ENCODE assay signal across 1 cellular context in the genomic region with DNA sequence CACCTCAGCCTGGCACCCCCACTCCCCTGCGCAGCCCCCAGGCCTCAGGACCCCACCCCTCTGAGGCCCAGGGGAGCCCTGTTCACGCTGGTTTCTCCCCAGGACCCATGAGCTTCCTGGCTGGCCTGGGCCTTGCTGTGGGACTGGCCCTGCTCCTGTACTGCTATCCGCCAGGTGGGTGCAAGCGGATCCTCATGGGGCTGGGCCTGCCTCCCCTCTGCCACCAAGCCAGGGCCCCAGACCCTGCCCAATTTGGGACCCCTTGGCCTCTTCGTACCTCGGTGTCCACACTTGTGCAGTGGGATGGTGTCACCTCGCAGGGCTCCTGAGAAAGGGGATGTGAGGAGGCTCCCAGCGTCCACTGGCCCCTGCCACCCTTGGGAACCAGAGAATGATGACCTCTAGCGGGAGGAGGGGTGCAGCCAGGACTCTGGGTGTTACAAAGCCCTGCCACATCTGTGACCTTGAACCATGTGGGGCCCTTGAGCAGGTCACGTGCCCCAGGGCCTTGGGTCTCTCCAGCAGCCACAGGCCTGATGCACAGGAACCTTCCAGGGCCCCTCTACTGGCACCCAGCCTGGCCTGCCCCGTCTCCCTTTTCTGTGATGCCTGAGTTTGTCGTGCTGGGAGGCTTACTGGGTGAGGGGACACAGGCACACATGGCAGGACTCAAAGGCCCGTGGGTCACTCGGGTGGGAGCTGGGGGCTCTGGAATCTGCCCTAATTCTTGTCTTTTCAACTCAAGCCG.
TF ChIP-seq lines count a peak whose summit lies in the region.

No MANE protein-coding gene starts in this region.

TF ChIP-seq in HepG2, 621 proteins besides CTCF, POLR2A, EP300 and RAD21 (continued from another document and continues in another):
- TF ChIP-seq, protein P1, sequence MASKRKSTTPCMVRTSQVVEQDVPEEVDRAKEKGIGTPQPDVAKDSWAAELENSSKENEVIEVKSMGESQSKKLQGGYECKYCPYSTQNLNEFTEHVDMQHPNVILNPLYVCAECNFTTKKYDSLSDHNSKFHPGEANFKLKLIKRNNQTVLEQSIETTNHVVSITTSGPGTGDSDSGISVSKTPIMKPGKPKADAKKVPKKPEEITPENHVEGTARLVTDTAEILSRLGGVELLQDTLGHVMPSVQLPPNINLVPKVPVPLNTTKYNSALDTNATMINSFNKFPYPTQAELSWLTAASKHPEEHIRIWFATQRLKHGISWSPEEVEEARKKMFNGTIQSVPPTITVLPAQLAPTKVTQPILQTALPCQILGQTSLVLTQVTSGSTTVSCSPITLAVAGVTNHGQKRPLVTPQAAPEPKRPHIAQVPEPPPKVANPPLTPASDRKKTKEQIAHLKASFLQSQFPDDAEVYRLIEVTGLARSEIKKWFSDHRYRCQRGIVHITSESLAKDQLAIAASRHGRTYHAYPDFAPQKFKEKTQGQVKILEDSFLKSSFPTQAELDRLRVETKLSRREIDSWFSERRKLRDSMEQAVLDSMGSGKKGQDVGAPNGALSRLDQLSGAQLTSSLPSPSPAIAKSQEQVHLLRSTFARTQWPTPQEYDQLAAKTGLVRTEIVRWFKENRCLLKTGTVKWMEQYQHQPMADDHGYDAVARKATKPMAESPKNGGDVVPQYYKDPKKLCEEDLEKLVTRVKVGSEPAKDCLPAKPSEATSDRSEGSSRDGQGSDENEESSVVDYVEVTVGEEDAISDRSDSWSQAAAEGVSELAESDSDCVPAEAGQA (IDR thresholded peaks at IDR 0.05; ENCODE audit: low read depth): 0 out of 2 replicates have a peak, but pooled peaks have one; percentile 51
- TF ChIP-seq, protein P1 (CRISPR knock-in tag; IDR thresholded peaks at IDR 0.05; ENCODE audit: borderline replicate concordance): no peak
- TF ChIP-seq ZNF839 (CRISPR knock-in tag; IDR thresholded peaks at IDR 0.05; ENCODE audit: borderline replicate concordance) (peak; percentile 34; the same call in 1 of the 2 replicates), GLI4 (CRISPR knock-in tag; IDR thresholded peaks at IDR 0.05; ENCODE audit: borderline replicate concordance) (peak; percentile 69; the same call in 1 of the 2 replicates), NR2C2 (CRISPR knock-in tag; IDR thresholded peaks at IDR 0.05; ENCODE audit: borderline replicate concordance) (peak; percentile 92), ZNF577 (CRISPR knock-in tag; IDR thresholded peaks at IDR 0.05; ENCODE audit: borderline replicate concordance, low read depth) (no peak), TMF1 (CRISPR knock-in tag; IDR thresholded peaks at IDR 0.05; ENCODE audit: low read depth) (no peak), MIER3 (CRISPR knock-in tag; IDR thresholded peaks at IDR 0.05; ENCODE audit: borderline replicate concordance) (peak; percentile 83), ZNF879 (CRISPR knock-in tag; IDR thresholded peaks at IDR 0.05) (peak; percentile 70; the same call in 1 of the 2 replicates), PHF5A (CRISPR knock-in tag; IDR thresholded peaks at IDR 0.05; ENCODE audit: low read depth, unreplicated experiment) (peak; percentile 40), ZFP62 (CRISPR knock-in tag; IDR thresholded peaks at IDR 0.05) (no peak), HIVEP1 (CRISPR knock-in tag; IDR thresholded peaks at IDR 0.05) (0 out of 2 replicates have a peak, but pooled peaks have one; percentile 41), HDAC2 (CRISPR knock-in tag; IDR thresholded peaks at IDR 0.05) (peak; percentile 81), KAT7 (CRISPR knock-in tag; IDR thresholded peaks at IDR 0.05; ENCODE audit: borderline replicate concordance) (0 out of 2 replicates have a peak, but pooled peaks have one; percentile 59), PCBP1 (IDR thresholded peaks at IDR 0.05; ENCODE audit: borderline replicate concordance, low read depth, low read length) (no peak), ETV5 (CRISPR knock-in tag; IDR thresholded peaks at IDR 0.05; ENCODE audit: borderline replicate concordance) (peak; percentile 60; the same call in 1 of the 2 replicates), MYC (CRISPR knock-in tag; IDR thresholded peaks at IDR 0.05; ENCODE audit: borderline replicate concordance) (peak; percentile 83; the same call in 1 of the 2 replicates), ZNF225 (CRISPR knock-in tag; IDR thresholded peaks at IDR 0.05) (peak; percentile 31; the same call in 1 of the 2 replicates), CCDC6 (CRISPR knock-in tag; IDR thresholded peaks at IDR 0.05) (no peak; the same call in 1 of the 2 replicates), SP4 (CRISPR knock-in tag; IDR thresholded peaks at IDR 0.05) (peak; percentile 83), NAIF1 (CRISPR knock-in tag; IDR thresholded peaks at IDR 0.05; ENCODE audit: borderline replicate concordance) (no peak), KDM5B (CRISPR knock-in tag; IDR thresholded peaks at IDR 0.05; ENCODE audit: borderline replicate concordance) (peak; percentile 72; the same call in 1 of the 2 replicates), RBFOX2 (IDR thresholded peaks at IDR 0.05; ENCODE audit: low read depth, low read length) (no peak), GFI1 (CRISPR knock-in tag; IDR thresholded peaks at IDR 0.05; ENCODE audit: borderline replicate concordance) (peak; percentile 25; the same call in 1 of the 2 replicates), ZNF101 (CRISPR knock-in tag; IDR thresholded peaks at IDR 0.05; ENCODE audit: borderline replicate concordance, low read depth) (0 out of 2 replicates have a peak, but pooled peaks have one; percentile 30), NFYC (CRISPR knock-in tag; IDR thresholded peaks at IDR 0.05) (no peak), ZNF143 (CRISPR knock-in tag; IDR thresholded peaks at IDR 0.05) (peak; percentile 54; the same call in 1 of the 2 replicates), FOSL2 (CRISPR knock-in tag; IDR thresholded peaks at IDR 0.05) (peak; percentile 68), TEAD2 (CRISPR knock-in tag; IDR thresholded peaks at IDR 0.05) (no peak), SRSF1 (optimal IDR thresholded peaks at IDR 0.05; ENCODE audit: low read depth, low read length) (no peak), MLLT10 (CRISPR knock-in tag; IDR thresholded peaks at IDR 0.05) (no peak), BHLHE40 (IDR thresholded peaks at IDR 0.05; ENCODE audit: low read length) (peak; percentile 96)
- TF ChIP-seq, protein P2, sequence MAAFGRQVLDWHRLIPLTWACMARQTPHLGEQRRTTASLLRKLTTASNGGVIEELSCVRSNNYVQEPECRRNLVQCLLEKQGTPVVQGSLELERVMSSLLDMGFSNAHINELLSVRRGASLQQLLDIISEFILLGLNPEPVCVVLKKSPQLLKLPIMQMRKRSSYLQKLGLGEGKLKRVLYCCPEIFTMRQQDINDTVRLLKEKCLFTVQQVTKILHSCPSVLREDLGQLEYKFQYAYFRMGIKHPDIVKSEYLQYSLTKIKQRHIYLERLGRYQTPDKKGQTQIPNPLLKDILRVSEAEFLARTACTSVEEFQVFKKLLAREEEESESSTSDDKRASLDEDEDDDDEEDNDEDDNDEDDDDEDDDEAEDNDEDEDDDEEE (CRISPR knock-in tag; IDR thresholded peaks at IDR 0.05): 0 out of 2 replicates have a peak, but pooled peaks have one; percentile 22
- TF ChIP-seq, protein P3, sequence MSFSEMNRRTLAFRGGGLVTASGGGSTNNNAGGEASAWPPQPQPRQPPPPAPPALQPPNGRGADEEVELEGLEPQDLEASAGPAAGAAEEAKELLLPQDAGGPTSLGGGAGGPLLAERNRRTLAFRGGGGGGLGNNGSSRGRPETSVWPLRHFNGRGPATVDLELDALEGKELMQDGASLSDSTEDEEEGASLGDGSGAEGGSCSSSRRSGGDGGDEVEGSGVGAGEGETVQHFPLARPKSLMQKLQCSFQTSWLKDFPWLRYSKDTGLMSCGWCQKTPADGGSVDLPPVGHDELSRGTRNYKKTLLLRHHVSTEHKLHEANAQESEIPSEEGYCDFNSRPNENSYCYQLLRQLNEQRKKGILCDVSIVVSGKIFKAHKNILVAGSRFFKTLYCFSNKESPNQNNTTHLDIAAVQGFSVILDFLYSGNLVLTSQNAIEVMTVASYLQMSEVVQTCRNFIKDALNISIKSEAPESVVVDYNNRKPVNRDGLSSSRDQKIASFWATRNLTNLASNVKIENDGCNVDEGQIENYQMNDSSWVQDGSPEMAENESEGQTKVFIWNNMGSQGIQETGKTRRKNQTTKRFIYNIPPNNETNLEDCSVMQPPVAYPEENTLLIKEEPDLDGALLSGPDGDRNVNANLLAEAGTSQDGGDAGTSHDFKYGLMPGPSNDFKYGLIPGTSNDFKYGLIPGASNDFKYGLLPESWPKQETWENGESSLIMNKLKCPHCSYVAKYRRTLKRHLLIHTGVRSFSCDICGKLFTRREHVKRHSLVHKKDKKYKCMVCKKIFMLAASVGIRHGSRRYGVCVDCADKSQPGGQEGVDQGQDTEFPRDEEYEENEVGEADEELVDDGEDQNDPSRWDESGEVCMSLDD (CRISPR knock-in tag; IDR thresholded peaks at IDR 0.05; ENCODE audit: borderline replicate concordance): peak; percentile 77; the same call in 1 of the 2 replicates
- TF ChIP-seq, protein P4, sequence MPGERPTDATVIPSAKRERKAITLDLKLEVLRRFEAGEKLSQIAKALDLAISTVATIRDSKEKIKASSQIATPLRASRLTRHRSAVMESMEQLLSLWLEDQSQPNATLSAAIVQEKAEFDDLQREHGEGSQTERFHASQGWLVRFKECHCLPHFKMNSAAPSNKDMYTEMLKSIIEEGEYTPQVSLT (CRISPR knock-in tag; IDR thresholded peaks at IDR 0.05; ENCODE audit: borderline replicate concordance, low read depth): no peak; the same call in 1 of the 2 replicates
- TF ChIP-seq, protein P5, sequence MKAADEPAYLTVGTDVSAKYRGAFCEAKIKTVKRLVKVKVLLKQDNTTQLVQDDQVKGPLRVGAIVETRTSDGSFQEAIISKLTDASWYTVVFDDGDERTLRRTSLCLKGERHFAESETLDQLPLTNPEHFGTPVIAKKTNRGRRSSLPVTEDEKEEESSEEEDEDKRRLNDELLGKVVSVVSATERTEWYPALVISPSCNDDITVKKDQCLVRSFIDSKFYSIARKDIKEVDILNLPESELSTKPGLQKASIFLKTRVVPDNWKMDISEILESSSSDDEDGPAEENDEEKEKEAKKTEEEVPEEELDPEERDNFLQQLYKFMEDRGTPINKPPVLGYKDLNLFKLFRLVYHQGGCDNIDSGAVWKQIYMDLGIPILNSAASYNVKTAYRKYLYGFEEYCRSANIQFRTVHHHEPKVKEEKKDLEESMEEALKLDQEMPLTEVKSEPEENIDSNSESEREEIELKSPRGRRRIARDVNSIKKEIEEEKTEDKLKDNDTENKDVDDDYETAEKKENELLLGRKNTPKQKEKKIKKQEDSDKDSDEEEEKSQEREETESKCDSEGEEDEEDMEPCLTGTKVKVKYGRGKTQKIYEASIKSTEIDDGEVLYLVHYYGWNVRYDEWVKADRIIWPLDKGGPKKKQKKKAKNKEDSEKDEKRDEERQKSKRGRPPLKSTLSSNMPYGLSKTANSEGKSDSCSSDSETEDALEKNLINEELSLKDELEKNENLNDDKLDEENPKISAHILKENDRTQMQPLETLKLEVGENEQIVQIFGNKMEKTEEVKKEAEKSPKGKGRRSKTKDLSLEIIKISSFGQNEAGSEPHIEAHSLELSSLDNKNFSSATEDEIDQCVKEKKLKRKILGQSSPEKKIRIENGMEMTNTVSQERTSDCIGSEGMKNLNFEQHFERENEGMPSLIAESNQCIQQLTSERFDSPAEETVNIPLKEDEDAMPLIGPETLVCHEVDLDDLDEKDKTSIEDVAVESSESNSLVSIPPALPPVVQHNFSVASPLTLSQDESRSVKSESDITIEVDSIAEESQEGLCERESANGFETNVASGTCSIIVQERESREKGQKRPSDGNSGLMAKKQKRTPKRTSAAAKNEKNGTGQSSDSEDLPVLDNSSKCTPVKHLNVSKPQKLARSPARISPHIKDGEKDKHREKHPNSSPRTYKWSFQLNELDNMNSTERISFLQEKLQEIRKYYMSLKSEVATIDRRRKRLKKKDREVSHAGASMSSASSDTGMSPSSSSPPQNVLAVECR (CRISPR knock-in tag; IDR thresholded peaks at IDR 0.05; ENCODE audit: borderline replicate concordance): peak; percentile 78; the same call in 1 of the 2 replicates
- TF ChIP-seq, protein P6, sequence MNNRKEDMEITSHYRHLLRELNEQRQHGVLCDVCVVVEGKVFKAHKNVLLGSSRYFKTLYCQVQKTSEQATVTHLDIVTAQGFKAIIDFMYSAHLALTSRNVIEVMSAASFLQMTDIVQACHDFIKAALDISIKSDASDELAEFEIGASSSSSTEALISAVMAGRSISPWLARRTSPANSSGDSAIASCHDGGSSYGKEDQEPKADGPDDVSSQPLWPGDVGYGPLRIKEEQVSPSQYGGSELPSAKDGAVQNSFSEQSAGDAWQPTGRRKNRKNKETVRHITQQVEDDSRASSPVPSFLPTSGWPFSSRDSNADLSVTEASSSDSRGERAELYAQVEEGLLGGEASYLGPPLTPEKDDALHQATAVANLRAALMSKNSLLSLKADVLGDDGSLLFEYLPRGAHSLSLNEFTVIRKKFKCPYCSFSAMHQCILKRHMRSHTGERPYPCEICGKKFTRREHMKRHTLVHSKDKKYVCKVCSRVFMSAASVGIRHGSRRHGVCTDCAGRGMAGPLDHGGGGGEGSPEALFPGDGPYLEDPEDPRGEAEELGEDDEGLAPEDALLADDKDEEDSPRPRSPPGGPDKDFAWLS (CRISPR knock-in tag; IDR thresholded peaks at IDR 0.05; ENCODE audit: borderline replicate concordance): no peak
- TF ChIP-seq, protein P7, sequence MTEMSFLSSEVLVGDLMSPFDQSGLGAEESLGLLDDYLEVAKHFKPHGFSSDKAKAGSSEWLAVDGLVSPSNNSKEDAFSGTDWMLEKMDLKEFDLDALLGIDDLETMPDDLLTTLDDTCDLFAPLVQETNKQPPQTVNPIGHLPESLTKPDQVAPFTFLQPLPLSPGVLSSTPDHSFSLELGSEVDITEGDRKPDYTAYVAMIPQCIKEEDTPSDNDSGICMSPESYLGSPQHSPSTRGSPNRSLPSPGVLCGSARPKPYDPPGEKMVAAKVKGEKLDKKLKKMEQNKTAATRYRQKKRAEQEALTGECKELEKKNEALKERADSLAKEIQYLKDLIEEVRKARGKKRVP (CRISPR knock-in tag; IDR thresholded peaks at IDR 0.05): 0 out of 4 replicates have a peak, but pooled peaks of 1 of the 2 experiments have one; percentile 59
- TF ChIP-seq, protein P8, sequence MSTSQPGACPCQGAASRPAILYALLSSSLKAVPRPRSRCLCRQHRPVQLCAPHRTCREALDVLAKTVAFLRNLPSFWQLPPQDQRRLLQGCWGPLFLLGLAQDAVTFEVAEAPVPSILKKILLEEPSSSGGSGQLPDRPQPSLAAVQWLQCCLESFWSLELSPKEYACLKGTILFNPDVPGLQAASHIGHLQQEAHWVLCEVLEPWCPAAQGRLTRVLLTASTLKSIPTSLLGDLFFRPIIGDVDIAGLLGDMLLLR (CRISPR knock-in tag; IDR thresholded peaks at IDR 0.05): peak; percentile 60; the same call in 1 of the 2 replicates
